Comparison of ENCODE assay signal across 18 cellular contexts in the genomic region with DNA sequence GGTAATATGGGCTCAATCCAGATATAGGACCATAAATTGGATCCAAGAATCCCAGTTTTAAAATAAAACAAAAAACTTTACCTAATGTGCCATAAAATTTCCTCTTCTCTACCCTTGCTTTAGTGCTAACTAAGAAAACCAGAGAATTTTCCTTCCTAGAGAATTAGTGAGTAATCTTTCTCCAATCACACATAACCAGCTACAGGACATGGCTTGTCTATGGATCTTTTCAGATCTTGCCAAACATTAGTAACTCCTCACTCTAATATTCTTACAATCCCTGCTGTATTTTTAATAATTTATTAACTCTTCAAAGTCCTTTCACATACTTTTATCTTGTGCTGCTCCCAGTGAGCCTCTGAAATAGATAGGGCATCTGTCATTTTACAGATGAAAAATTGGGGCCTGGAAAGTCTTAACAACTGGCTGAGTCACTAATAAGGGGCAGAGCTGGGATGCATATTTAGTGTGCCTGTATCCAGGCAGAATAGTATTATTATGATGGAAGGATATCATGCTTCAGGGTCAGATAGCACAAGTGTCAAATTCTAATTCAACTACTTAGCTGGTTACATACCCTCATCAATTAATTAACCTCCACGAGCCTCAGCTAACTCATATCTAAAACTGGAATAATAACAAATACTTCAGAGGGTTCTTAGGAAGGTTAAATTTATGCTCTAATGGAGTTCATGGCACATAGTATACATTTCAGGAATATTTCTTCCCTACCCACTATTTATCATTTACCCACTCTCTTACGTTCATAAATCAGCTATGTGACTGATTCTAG. TPM values are rescaled to one million over a fixed set of nuclear protein-coding genes. Genes with fewer than 3 reads are reported as not detected.
DNase-seq lines count a peak whose midpoint lies in the region; ATAC-seq and TF ChIP-seq lines count a peak whose summit lies in the region.
"Had no signal": no experiment of that assay in that cellular context is flagged by ENCODE, and none has a peak within 500 bp of the region (broad histone marks: within the 10 kb centered on the region; RNA-seq: fewer than 3 reads in every experiment).

No MANE protein-coding gene starts in this region.

- H3K36me3 Mint-ChIP-seq in activated CD4-positive, alpha-beta T cell treated with anti-CD3 and anti-CD28 coated beads, Interleukin-2, amount 10 ng/mL, durations not matched to agents 7 days and 5 days (ENCODE audit: low read depth) = peaks cover 81% of the 10 kb centered on the region
- peaks cover 5% of the 10 kb centered on the region for H3K36me3 Mint-ChIP-seq in natural killer cell
- H3K36me3 Mint-ChIP-seq: brain had no signal

- ATAC-seq in HCT116 (peak; percentile 21), natural killer cell (no peak), HG02623 (IDR thresholded peaks at IDR 0.05; ENCODE audit: unreplicated experiment) (no peak)

- POLR2A ChIA-PET in activated CD4-positive, alpha-beta T cell treated with anti-CD3 and anti-CD28 coated beads, Interleukin-2, amount 10 ng/mL, durations not matched to agents 7 days and 5 days (lab: Charles Lee) = no interaction called here
- POLR2A ChIA-PET in HCT116 (lab: Charles Lee) = no interaction called here

- H3K9me2 ChIP-seq in HCT116 (ENCODE audit: insufficient read depth) = no peaks in the 10 kb centered on the region

- RAD21 ChIA-PET in HCT116 (lab: Charles Lee; ENCODE audit: low non-redundant PET in 1 of 2, low total read pairs in 2 of 2, uncharacterized antibody in 2 of 2, unreplicated experiment in 2 of 2) = no interaction called here

- H4K20me1 ChIP-seq in HCT116 (ENCODE audit: insufficient read depth) = no peaks in the 10 kb centered on the region

- no peak for DNase-seq in activated CD4-positive, alpha-beta T cell treated with anti-CD3 and anti-CD28 coated beads, Interleukin-2, amount 10 ng/mL, durations not matched to agents 7 days and 5 days
- DNase-seq in activated CD4-positive, alpha-beta T cell treated with anti-CD3 and anti-CD28 coated beads, Interleukin-2, amount 50 U/mL, for 4 hours = no peak
- DNase-seq in HCT116 (ENCODE audit: low read depth, low spot score) (no peak), brain microvascular endothelial cell (no peak), natural killer cell (no peak), DMS153 (lab: John Stamatoyannopoulos, UW) (no peak), C1 segment of cervical spinal cord (lab: John Stamatoyannopoulos, UW) (no peak)
- DNase-seq: effector CD8-positive, alpha-beta T cell; NCI-H446 treated with DMSO at 0.1 percent for 48 hours had no signal

- H2AFZ ChIP-seq in HCT116 (ENCODE audit: low read depth, low read length, poor library complexity, severe bottlenecking) = peak overlapping the region; percentile 37

- peak overlapping the region; percentile 9 for H3K27ac Mint-ChIP-seq in activated CD4-positive, alpha-beta T cell treated with anti-CD3 and anti-CD28 coated beads, Interleukin-2, amount 10 ng/mL, durations not matched to agents 7 days and 5 days
- H3K27ac Mint-ChIP-seq in natural killer cell = peak overlapping the region; percentile 16 to 33
- H3K27ac Mint-ChIP-seq: brain had no signal

- CTCF ChIA-PET in activated CD4-positive, alpha-beta T cell treated with anti-CD3 and anti-CD28 coated beads, Interleukin-2, amount 10 ng/mL, durations not matched to agents 7 days and 5 days (lab: Charles Lee) = interaction anchor here (0.6 to 2.1 kb wide), 8 partner anchors 10 to 64 kb away, joined by 3 to 10 read pairs (median 3); no protein-coding TSS in a partner anchor
- CTCF ChIA-PET in HCT116 (lab: Charles Lee) = no interaction called here

- in situ Hi-C loops in brain microvascular endothelial cell (cut with HindIII; ENCODE audit: low pct_ligation_motif_present, low sequenced_read_pairs) = no loop called here

- H3K9me3 Mint-ChIP-seq in activated CD4-positive, alpha-beta T cell treated with anti-CD3 and anti-CD28 coated beads, Interleukin-2, amount 10 ng/mL, durations not matched to agents 7 days and 5 days = peaks cover 9% of the 10 kb centered on the region
- H3K9me3 Mint-ChIP-seq in natural killer cell = no peaks in the 10 kb centered on the region

- peaks cover 65% of the 10 kb centered on the region for H3K4me1 Mint-ChIP-seq in activated CD4-positive, alpha-beta T cell treated with anti-CD3 and anti-CD28 coated beads, Interleukin-2, amount 10 ng/mL, durations not matched to agents 7 days and 5 days
- H3K4me1 Mint-ChIP-seq in natural killer cell = peaks cover 17 to 20% of the 10 kb centered on the region in 2 donors
- H3K4me1 Mint-ChIP-seq: brain had no signal

- no peaks in the 10 kb centered on the region for H3K27me3 Mint-ChIP-seq in activated CD4-positive, alpha-beta T cell treated with anti-CD3 and anti-CD28 coated beads, Interleukin-2, amount 10 ng/mL, durations not matched to agents 7 days and 5 days
- no peaks in the 10 kb centered on the region for H3K27me3 Mint-ChIP-seq in natural killer cell (ENCODE audit: low read depth in 2 of 2)
- H3K27me3 Mint-ChIP-seq: brain had no signal

- H3K4me3 ChIP-seq in HCT116 (replicated peaks in 1 of 2; ENCODE audit: low read depth in 1 of 2, low read length in 2 of 2) = no peak overlapping the region
- H3K4me3 ChIP-seq in brain microvascular endothelial cell (ENCODE audit: low read depth, low read length) = no peak overlapping the region
- H3K4me3 ChIP-seq: right atrium auricular region, SK-N-MC, thoracic aorta had no signal

- H3K79me2 ChIP-seq in HCT116 (ENCODE audit: insufficient read depth, low read length) = peaks cover 23% of the 10 kb centered on the region

- H3K4me2 ChIP-seq in HCT116 (ENCODE audit: low read length) = peak overlapping the region; percentile 42

- no peak for TF ChIP-seq CTCF in HCT116 (IDR thresholded peaks at IDR 0.05 in 2 of 3, conservative IDR thresholded peaks at IDR 0.05 in 1 of 3; ENCODE audit: borderline replicate concordance in 1 of 3, insufficient read depth in 1 of 3, low read depth in 2 of 3, low read length in 2 of 3)
- TF ChIP-seq CTCF in brain microvascular endothelial cell (IDR thresholded peaks at IDR 0.05; ENCODE audit: low read depth, low read length, missing control alignments) = no peak
- TF ChIP-seq CTCF in natural killer cell (IDR thresholded peaks at IDR 0.05) = no peak

- no peak for TF ChIP-seq RAD21 in HCT116 (IDR thresholded peaks at IDR 0.05; ENCODE audit: low read depth)

- TF ChIP-seq POLR2A in HCT116 (IDR thresholded peaks at IDR 0.05; ENCODE audit: borderline replicate concordance, extremely low read depth, insufficient read depth, insufficient read length) = no peak

- H3K27ac ChIP-seq in HCT116 (ENCODE audit: low read depth, low read length) = peak overlapping the region; percentile 66
- peak overlapping the region; percentile 4 for H3K27ac ChIP-seq in brain microvascular endothelial cell
- H3K27ac ChIP-seq: right atrium auricular region, SK-N-MC, thoracic aorta, VCaP had no signal

- H3K27me3 ChIP-seq in HCT116 (ENCODE audit: insufficient read depth, low read length) (no peaks in the 10 kb centered on the region), brain microvascular endothelial cell (replicated peaks) (no peaks in the 10 kb centered on the region)
- H3K27me3 ChIP-seq: right atrium auricular region had no signal

- H3K4me3 Mint-ChIP-seq in activated CD4-positive, alpha-beta T cell treated with anti-CD3 and anti-CD28 coated beads, Interleukin-2, amount 10 ng/mL, durations not matched to agents 7 days and 5 days = no peak overlapping the region
- H3K4me3 Mint-ChIP-seq in natural killer cell = no peak overlapping the region
- H3K4me3 Mint-ChIP-seq: brain had no signal

- H3K36me3 ChIP-seq in HCT116 (ENCODE audit: control insufficient read depth in 1 of 2, insufficient read depth in 2 of 2, low read length in 2 of 2) (no peaks in the 10 kb centered on the region), brain microvascular endothelial cell (replicated peaks) (no peaks in the 10 kb centered on the region)
- H3K36me3 ChIP-seq: right atrium auricular region, thoracic aorta had no signal

- H3K4me1 ChIP-seq in HCT116 (ENCODE audit: control insufficient read depth in 1 of 2, insufficient read depth in 2 of 2, low read length in 2 of 2) = peaks cover 45 to 98% of the 10 kb centered on the region in 2 experiments
- H3K4me1 ChIP-seq: right atrium auricular region had no signal

- no peaks in the 10 kb centered on the region; a peak in 1 of 4 replicates for H3K9me3 ChIP-seq in HCT116 (ENCODE audit: control insufficient read depth in 1 of 2, insufficient read depth in 1 of 2, low read depth in 1 of 2, low read length in 2 of 2)
- H3K9me3 ChIP-seq: right atrium auricular region, thoracic aorta had no signal

- BruUV-seq in HCT116 (replicated peaks; lab: Mats Ljungman, UMichigan) = TSS peak; percentile 81

- intact Hi-C loops in HCT116 (cut with micrococcal nuclease) (loop anchor here (10.0 kb wide), 1 partner anchor 285 kb away; no protein-coding TSS in a partner anchor), natural killer cell (cut with micrococcal nuclease) (no loop called here)

- peak overlapping the region; percentile 33 for H3K9ac ChIP-seq in HCT116 (ENCODE audit: low read length)

TF ChIP-seq in HCT116, 20 proteins besides CTCF, POLR2A, EP300 and RAD21 (continues in another document):
- TF ChIP-seq CBX3 (IDR thresholded peaks at IDR 0.05; ENCODE audit: low read depth) = no peak
- no peak for TF ChIP-seq ZFX (IDR thresholded peaks at IDR 0.05)
- TF ChIP-seq, protein P1, sequence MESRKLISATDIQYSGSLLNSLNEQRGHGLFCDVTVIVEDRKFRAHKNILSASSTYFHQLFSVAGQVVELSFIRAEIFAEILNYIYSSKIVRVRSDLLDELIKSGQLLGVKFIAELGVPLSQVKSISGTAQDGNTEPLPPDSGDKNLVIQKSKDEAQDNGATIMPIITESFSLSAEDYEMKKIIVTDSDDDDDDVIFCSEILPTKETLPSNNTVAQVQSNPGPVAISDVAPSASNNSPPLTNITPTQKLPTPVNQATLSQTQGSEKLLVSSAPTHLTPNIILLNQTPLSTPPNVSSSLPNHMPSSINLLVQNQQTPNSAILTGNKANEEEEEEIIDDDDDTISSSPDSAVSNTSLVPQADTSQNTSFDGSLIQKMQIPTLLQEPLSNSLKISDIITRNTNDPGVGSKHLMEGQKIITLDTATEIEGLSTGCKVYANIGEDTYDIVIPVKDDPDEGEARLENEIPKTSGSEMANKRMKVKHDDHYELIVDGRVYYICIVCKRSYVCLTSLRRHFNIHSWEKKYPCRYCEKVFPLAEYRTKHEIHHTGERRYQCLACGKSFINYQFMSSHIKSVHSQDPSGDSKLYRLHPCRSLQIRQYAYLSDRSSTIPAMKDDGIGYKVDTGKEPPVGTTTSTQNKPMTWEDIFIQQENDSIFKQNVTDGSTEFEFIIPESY (IDR thresholded peaks at IDR 0.05; ENCODE audit: extremely low read depth, insufficient replicate concordance, low read length) = no peak

RNA-seq across cellular contexts. Expression of a gene that starts 5.6 kb away (rescaled TPM):
- total RNA-seq in activated CD4-positive, alpha-beta T cell treated with anti-CD3 and anti-CD28 coated beads, Interleukin-2, amount 10 ng/mL, durations not matched to agents 7 days and 5 days = 1 to 10 TPM; 3.6 to 3.9 TPM
- 16.1 TPM for total RNA-seq in HCT116 (2021; ENCODE audit: unreplicated experiment)
- 3.9 and 5.6 TPM in 2 replicates for polyA plus RNA-seq in HCT116 (2012)
- under 1 TPM in 1 of 3 donors, not detected in 2; 0.26 TPM for total RNA-seq in natural killer cell
- total RNA-seq: A673, fibroblast of villous mesenchyme, lung microvascular endothelial cell, thoracic aorta had no signal

RNA-seq across cellular contexts. Expression of a gene that starts 47.5 kb away (rescaled TPM):
- 100 to 1,000 TPM; 271 to 307 TPM for total RNA-seq in activated CD4-positive, alpha-beta T cell treated with anti-CD3 and anti-CD28 coated beads, Interleukin-2, amount 10 ng/mL, durations not matched to agents 7 days and 5 days
- total RNA-seq in HCT116 (2021; ENCODE audit: unreplicated experiment) (0.42 TPM), natural killer cell (100 to 1,000 TPM; 146 to 191 (median 166) TPM)
- polyA plus RNA-seq in HCT116 (2012) = 0.16 and 0.35 TPM in 2 replicates
- total RNA-seq: A673, fibroblast of villous mesenchyme, lung microvascular endothelial cell had no signal

Comparison
In these comparisons a context has a peak if more than half of its experiments do, and no peak if none do; other contexts are left out.
1. RNA of a gene that starts 47.5 kb away (total RNA-seq): 271 to 307 TPM in activated CD4-positive, alpha-beta T cell treated with anti-CD3 and anti-CD28 coated beads, Interleukin-2, amount 10 ng/mL, durations not matched to agents 7 days and 5 days and 146 to 191 TPM in natural killer cell; 0.42 TPM in HCT116 (single experiment); every median in the first group is over 100 times any median in the second.